In genomic region chr9:134597041-134597913, GRCh38 we compare ENCODE assay signal across 1 cellular context.
TF ChIP-seq lines count a peak whose summit lies in the region.

No MANE protein-coding gene starts in this region.

TF ChIP-seq in HepG2, 621 proteins besides CTCF, POLR2A, EP300 and RAD21:
- TF ChIP-seq ZNF724P (CRISPR knock-in tag; IDR thresholded peaks at IDR 0.05; ENCODE audit: borderline replicate concordance), result no peak
